In the genomic region with DNA sequence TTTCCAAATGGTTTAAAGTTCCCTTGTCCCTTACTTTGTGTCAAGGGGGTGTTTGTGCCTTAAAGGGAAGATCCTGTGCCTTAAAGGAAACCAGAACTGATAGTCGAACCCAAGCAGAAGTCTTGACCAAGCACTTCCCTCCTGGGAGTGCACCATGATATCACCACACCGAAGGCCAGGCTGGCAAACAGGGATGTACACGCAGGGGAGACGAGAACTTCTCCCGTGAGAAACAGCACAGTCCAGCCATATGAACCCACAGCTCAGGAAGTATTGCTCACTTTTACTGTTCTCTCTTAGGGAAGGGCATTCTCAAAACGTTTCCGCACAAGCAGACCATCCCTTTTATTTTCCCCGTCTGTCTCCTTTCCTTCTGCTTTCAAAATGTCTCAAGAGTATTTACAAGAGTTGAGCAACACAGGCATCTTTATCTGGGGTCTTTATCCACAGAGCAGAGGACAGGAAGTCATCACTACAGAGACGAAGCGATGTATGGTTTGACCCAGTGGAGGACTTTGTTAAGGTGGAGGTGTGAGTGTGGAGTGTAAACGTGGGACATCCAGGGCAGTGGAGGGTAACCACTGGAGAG, we compare ENCODE assay signal across 8 cellular contexts. TPM values are rescaled to one million over a fixed set of nuclear protein-coding genes. Genes with fewer than 3 reads are reported as not detected.
DNase-seq lines count a peak whose midpoint lies in the region; ATAC-seq and TF ChIP-seq lines count a peak whose summit lies in the region.

No MANE protein-coding gene starts in this region.

- no peaks in the 10 kb centered on the region for H3K27me3 ChIP-seq in IMR-90 (ENCODE audit: control insufficient read depth, insufficient read depth, low read length)
- no peaks in the 10 kb centered on the region for H3K27me3 ChIP-seq in adrenal gland
- no peaks in the 10 kb centered on the region for H3K27me3 ChIP-seq in right lobe of liver
- no peaks in the 10 kb centered on the region for H3K27me3 ChIP-seq in tibial artery

- peak; percentile 3; the same call in 1 of the 2 replicates for ATAC-seq in IMR-90 (ENCODE audit: low read depth)
- peak; percentile 34 to 63 (median 50) for ATAC-seq in right lobe of liver

- peak overlapping the region; percentile 98 for H2BK20ac ChIP-seq in IMR-90 (ENCODE audit: low read depth, low read length)

- dilution Hi-C loops in IMR-90 (cut with HindIII; ENCODE audit: low sequenced_read_pairs, unreplicated experiment), result no loop called here

- peak overlapping the region; percentile 89 to 97 for H4K8ac ChIP-seq in IMR-90 (ENCODE audit: low read depth in 2 of 2, low read length in 2 of 2)

- H3K14ac ChIP-seq in IMR-90 (replicated peaks; ENCODE audit: low read depth, low read length), result peak overlapping the region; percentile 95

- no peak for TF ChIP-seq CTCF in IMR-90 (conservative IDR thresholded peaks at IDR 0.05; ENCODE audit: low read depth, low read length)
- peak in 1 of 6 experiments; percentile 25 for TF ChIP-seq CTCF in adrenal gland (IDR thresholded peaks at IDR 0.05)
- TF ChIP-seq CTCF in right lobe of liver (IDR thresholded peaks at IDR 0.05), result peak in 1 of 4 donors; percentile 1
- TF ChIP-seq CTCF in tibial artery (IDR thresholded peaks at IDR 0.05), result no peak

- peak overlapping the region; percentile 59 for H2AK9ac ChIP-seq in IMR-90 (replicated peaks; ENCODE audit: low read depth, low read length, poor library complexity)

- TF ChIP-seq POLR2A in IMR-90 (IDR thresholded peaks at IDR 0.05; ENCODE audit: low read depth, low read length) (no peak), adrenal gland (IDR thresholded peaks at IDR 0.05) (peak in 1 of 2 donors; percentile 18), right lobe of liver (IDR thresholded peaks at IDR 0.05) (no peak)

- peak overlapping the region; percentile 73 for H3K9ac ChIP-seq in IMR-90 (ENCODE audit: low read depth, low read length)

- CTCF ChIA-PET in IMR-90 (lab: Yijun Ruan, JAX), result interaction anchor here (1.5 kb wide), 1 partner anchor 98 kb away, joined by 3 read pairs; no protein-coding TSS in a partner anchor

- peaks cover 0 to 26% of the 10 kb centered on the region in 2 experiments; a peak in 3 of 4 replicates for H3K79me1 ChIP-seq in IMR-90 (ENCODE audit: low read depth in 1 of 2, low read length in 2 of 2)

- no peak for TF ChIP-seq RAD21 in IMR-90 (IDR thresholded peaks at IDR 0.05; ENCODE audit: low read length)

- H2AFZ ChIP-seq in IMR-90 (replicated peaks; ENCODE audit: low read length, poor library complexity), result peak overlapping the region; percentile 81

- POLR2A ChIA-PET in IMR-90 (lab: Charles Lee; ENCODE audit: unreplicated experiment), result no interaction called here

- BruUV-seq in IMR-90 (replicated peaks; lab: Mats Ljungman, UMichigan), result no TSS peak

- 72% methylated on average over 4 of the region's 11 CpGs; no CpG with 5 or more reads in 1 of the 2 experiments for WGBS in IMR-90 (ENCODE audit: extremely low coverage in 2 of 2, insufficient read length in 1 of 2), 2 experiments
- 44 to 52% (median 47%) methylated on average over 11 of the region's 11 CpGs for WGBS in adrenal gland, 4 donors
- 36% methylated on average over 11 of the region's 11 CpGs for WGBS in right lobe of liver (ENCODE audit: insufficient coverage, low coverage, low lambda C conversion rate, missing lambda C conversion rate)

- DNase-seq in A172 (ENCODE audit: low spot score) (peak; percentile 28), IMR-90 (peak; percentile 36), adrenal gland (peak in 3 of 7 donors; percentile 48 to 72 (median 58)), right lobe of liver (no peak), tibial artery (no peak), kidney glomerular epithelial cell (lab: John Stamatoyannopoulos, UW) (no peak)
- no peak for DNase-seq in effector CD4-positive, alpha-beta T cell
- no peak for DNase-seq in activated CD4-positive, alpha-beta T cell treated with anti-CD3 and anti-CD28 coated beads, Interleukin-2, amount 50 U/mL, for 1 hour

- peak overlapping the region; percentile 75 for H2BK15ac ChIP-seq in IMR-90 (ENCODE audit: low read depth, low read length)

- peak overlapping the region; percentile 98 for H2BK120ac ChIP-seq in IMR-90 (ENCODE audit: low read depth, low read length)

- peaks cover 36% of the 10 kb centered on the region for H3K4me1 ChIP-seq in IMR-90 (ENCODE audit: control insufficient read depth, insufficient read depth, low read length)
- H3K4me1 ChIP-seq in adrenal gland (replicated peaks in 1 of 2), result peaks cover 26 to 69% of the 10 kb centered on the region in 2 donors
- peaks cover 0 to 25% (median 0%) of the 10 kb centered on the region in 4 donors for H3K4me1 ChIP-seq in right lobe of liver
- H3K4me1 ChIP-seq in tibial artery, result peaks cover 0 to 40% (median 8%) of the 10 kb centered on the region in 4 donors

- peak overlapping the region; percentile 98 for H4K91ac ChIP-seq in IMR-90 (ENCODE audit: insufficient read depth, low read depth, low read length)

- H4K20me1 ChIP-seq in IMR-90 (ENCODE audit: insufficient read depth, low read length), result no peaks in the 10 kb centered on the region

- peaks cover 40% of the 10 kb centered on the region for H3K9me1 ChIP-seq in IMR-90 (ENCODE audit: insufficient read depth, low read length)

- H3K4me3 ChIP-seq in IMR-90 (ENCODE audit: insufficient read depth, low read depth, low read length) (peak overlapping the region; percentile 14; the same call in 1 of the 2 replicates), adrenal gland (peak overlapping the region in 1 of 4 donors; percentile 37), right lobe of liver (no peak overlapping the region), tibial artery (peak overlapping the region; percentile 46 to 47)

- peak overlapping the region; percentile 90 for H3K56ac ChIP-seq in IMR-90 (ENCODE audit: extremely low read depth, insufficient read depth, low read length)

- intact Hi-C loops in IMR-90 (cut with micrococcal nuclease), result loop anchor here (1.0 to 2.0 kb wide), 2 partner anchors 48 to 63 kb away; partner anchors contain the start of gene SERPINB9
- intact Hi-C loops in adrenal gland (cut with DNase I), result loop anchor here in 1 of 2 donors (5.0 kb wide), 1 partner anchor 48 kb away; the partner anchor contains the start of gene SERPINB9
- intact Hi-C loops in right lobe of liver (cut with DNase I), result no loop called here
- intact Hi-C loops in tibial artery (cut with DNase I; ENCODE audit: low total_unique reads), result no loop called here

- in situ Hi-C loops in IMR-90 (cut with MboI; ENCODE audit: low sequenced_read_pairs), result no loop called here

- H3K36me3 ChIP-seq in IMR-90 (ENCODE audit: control insufficient read depth, insufficient read depth, low read length), result no peaks in the 10 kb centered on the region
- no peaks in the 10 kb centered on the region for H3K36me3 ChIP-seq in adrenal gland (replicated peaks in 1 of 2)
- no peaks in the 10 kb centered on the region for H3K36me3 ChIP-seq in right lobe of liver
- no peaks in the 10 kb centered on the region for H3K36me3 ChIP-seq in tibial artery

- peak overlapping the region; percentile 91 for H3K23ac ChIP-seq in IMR-90 (ENCODE audit: low read depth, low read length)

- peak overlapping the region; percentile 99 for H4K5ac ChIP-seq in IMR-90 (ENCODE audit: low read depth, low read length)

- H3K27ac ChIP-seq in IMR-90 (ENCODE audit: insufficient read depth, low read length) (peak overlapping the region; percentile 97), adrenal gland (peak overlapping the region; percentile 60 to 94 (median 90)), right lobe of liver (peak overlapping the region; percentile 23 to 81 (median 49)), tibial artery (peak overlapping the region; percentile 52 to 69)

- peak overlapping the region; percentile 96 for H3K4ac ChIP-seq in IMR-90 (ENCODE audit: low read depth, low read length)

- peak overlapping the region; percentile 98 for H2BK5ac ChIP-seq in IMR-90 (ENCODE audit: low read depth, low read length, poor library complexity, severe bottlenecking)

- no peaks in the 10 kb centered on the region for H3K9me3 ChIP-seq in IMR-90 (ENCODE audit: control insufficient read depth, insufficient read depth, low read length)
- no peaks in the 10 kb centered on the region for H3K9me3 ChIP-seq in adrenal gland (replicated peaks in 1 of 3)
- no peaks in the 10 kb centered on the region for H3K9me3 ChIP-seq in right lobe of liver
- no peaks in the 10 kb centered on the region for H3K9me3 ChIP-seq in tibial artery

- peak overlapping the region; percentile 92 for H2AK5ac ChIP-seq in IMR-90 (ENCODE audit: low read depth, low read length)

- H3K18ac ChIP-seq in IMR-90 (ENCODE audit: low read depth, low read length), result peak overlapping the region; percentile 99

- peak overlapping the region; percentile 72 for H3K4me2 ChIP-seq in IMR-90 (ENCODE audit: low read depth, low read length)

TF ChIP-seq in IMR-90, 13 proteins besides CTCF, POLR2A, EP300 and RAD21 (continues in another document):
- TF ChIP-seq CHD1 (IDR thresholded peaks at IDR 0.05; ENCODE audit: low read depth, low read length), result no peak
- no peak for TF ChIP-seq RCOR1 (IDR thresholded peaks at IDR 0.05; ENCODE audit: insufficient replicate concordance, low read length)
- TF ChIP-seq MAZ (IDR thresholded peaks at IDR 0.05; ENCODE audit: borderline replicate concordance, low read depth, low read length), result no peak
- TF ChIP-seq RFX5 (IDR thresholded peaks at IDR 0.05; ENCODE audit: low read depth, low read length), result no peak
- TF ChIP-seq FOS (IDR thresholded peaks at IDR 0.05; ENCODE audit: low read depth, low read length), result no peak

RNA-seq across cellular contexts. Expression of gene SERPINB1, which starts 12.8 kb away (rescaled TPM):
- 12.9 and 15.0 TPM in 2 replicates for total RNA-seq in A172 (2014; rRNA removed; shearing (Covaris generic))
- total RNA-seq in IMR-90 (2012; rRNA removed) (6.1 TPM in 2 replicates), adrenal gland (100 to 1,000 TPM in 2 of 8 donors, 10 to 100 TPM in 6; 55.9 to 159 (median 66.8) TPM), right lobe of liver (10 to 100 TPM in 5 of 6 experiments, 1 to 10 TPM in 1; 7.2 to 44.6 (median 25.2) TPM)
- polyA plus RNA-seq in IMR-90 (2012; rRNA removed) (7.0 and 9.1 TPM in 2 replicates), adrenal gland (100 to 1,000 TPM in 1 of 3 donors, 10 to 100 TPM in 2; 33.4 to 128 (median 56.2) TPM)
- polyA plus RNA-seq in IMR-90 (2012; cell fraction: cytosol; rRNA removed), result 2.8 and 2.9 TPM in 2 replicates
- 1.4 and 6.8 TPM in 2 replicates for polyA plus RNA-seq in IMR-90 (2012; cell fraction: nucleus; rRNA removed; ENCODE audit: low replicate concordance)

RNA-seq across cellular contexts. Expression of gene SERPINB9, which starts 48.6 kb away (rescaled TPM):
- total RNA-seq in A172 (2014; rRNA removed; shearing (Covaris generic)), result not detected in 2 replicates
- total RNA-seq in IMR-90 (2012; rRNA removed) (2.3 and 2.5 TPM in 2 replicates), adrenal gland (10 to 100 TPM in 6 of 8 donors, 1 to 10 TPM in 2; 7.1 to 26.9 (median 21.4) TPM), right lobe of liver (10 to 100 TPM in 1 of 6 experiments, 1 to 10 TPM in 5; 1.8 to 19.0 (median 4.6) TPM)
- polyA plus RNA-seq in IMR-90 (2012; rRNA removed) (2.2 and 2.3 TPM in 2 replicates), adrenal gland (10 to 100 TPM in 1 of 3 donors, 1 to 10 TPM in 2; 6.5 to 12.3 (median 7.4) TPM)
- 1.1 and 1.5 TPM in 2 replicates for polyA plus RNA-seq in IMR-90 (2012; cell fraction: cytosol; rRNA removed)
- 1.1 and 3.5 TPM in 2 replicates for polyA plus RNA-seq in IMR-90 (2012; cell fraction: nucleus; rRNA removed; ENCODE audit: low replicate concordance)

Comparison
In these comparisons a context has a peak if more than half of its experiments do, and no peak if none do; other contexts are left out.
1. DNase-seq: peak in A172 (single experiment) and IMR-90 (single experiment); none in right lobe of liver (0 of 3), tibial artery (0 of 2), effector CD4-positive, alpha-beta T cell (single experiment), kidney glomerular epithelial cell (single experiment) and activated CD4-positive, alpha-beta T cell treated with anti-CD3 and anti-CD28 coated beads, Interleukin-2, amount 50 U/mL, for 1 hour (single experiment).
2. H3K4me3 ChIP-seq: peak in IMR-90 (single experiment) and tibial artery (2 of 2); none in right lobe of liver (0 of 3).
3. Peak in every context shown above with its lines, with median percentiles within 50 percentile points of each other: H3K27ac ChIP-seq.